16 cellular contexts compared by ENCODE assay signal in genomic region chr5:94620257-94620656, GRCh38. TPM values are rescaled to one million over a fixed set of nuclear protein-coding genes. Genes with fewer than 3 reads are reported as not detected.
A peak's percentile ranks its signal among the peaks of the same experiment; 100 is the strongest.
DNase-seq lines count a peak whose midpoint lies in the region; ATAC-seq and TF ChIP-seq lines count a peak whose summit lies in the region.
"Had no signal": no experiment of that assay in that cellular context is flagged by ENCODE, and none has a peak within 500 bp of the region (broad histone marks: within the 10 kb centered on the region; RNA-seq: fewer than 3 reads in every experiment).

No MANE protein-coding gene starts in this region.

- no peak for TF ChIP-seq POLR2A in IMR-90 (IDR thresholded peaks at IDR 0.05; ENCODE audit: low read depth, low read length)

- H3K9me3 ChIP-seq in IMR-90 (ENCODE audit: control insufficient read depth, insufficient read depth, low read length): no peaks in the 10 kb centered on the region
- H3K9me3 ChIP-seq: neutrophil had no signal

- no peak overlapping the region for H2AFZ ChIP-seq in IMR-90 (replicated peaks; ENCODE audit: low read length, poor library complexity)

- H2BK120ac ChIP-seq in IMR-90 (ENCODE audit: low read depth, low read length): no peak overlapping the region

- in situ Hi-C loops in IMR-90 (cut with MboI; ENCODE audit: low sequenced_read_pairs): no loop called here

- no peak for DNase-seq in activated CD4-positive, alpha-beta T cell treated with anti-CD3 and anti-CD28 coated beads, Interleukin-2, amount 10 ng/mL, durations not matched to agents 24 days and 14 days
- no peak for DNase-seq in activated CD4-positive, alpha-beta T cell treated with anti-CD3 and anti-CD28 coated beads for 48 hours
- DNase-seq in IMR-90: no peak
- no peak for DNase-seq in activated T-helper 1 cell treated with anti-CD3 and anti-CD28 coated beads, Interleukin-12 subunit alpha, Interleukin-12 subunit beta, Interleukin-2, Interleukin-4 antibody, amounts not matched to agents 30 ng/mL and 10 ng/mL and 1 ng/mL, durations not matched to agents 14 hours and 24 hours and 36 hours (ENCODE audit: low spot score)
- no peak for DNase-seq in activated CD8-positive, alpha-beta memory T cell treated with anti-CD3 and anti-CD28 coated beads, Interleukin-2, amount 50 U/mL, for 48 hours
- no peak for DNase-seq in NCI-H226
- DNase-seq: ACHN, aorta, HCEC 1CT, left ventricle myocardium superior, NCI-H2081, NCI-H774 had no signal

- POLR2A ChIA-PET in IMR-90 (lab: Charles Lee; ENCODE audit: unreplicated experiment): no interaction called here

- no peak overlapping the region for H3K9ac ChIP-seq in IMR-90 (ENCODE audit: low read depth, low read length)

- no peaks in the 10 kb centered on the region for H3K4me1 ChIP-seq in IMR-90 (ENCODE audit: control insufficient read depth, insufficient read depth, low read length)

- no peak overlapping the region for H3K4me3 ChIP-seq in IMR-90 (ENCODE audit: insufficient read depth, low read depth, low read length)

- no peak overlapping the region for H4K91ac ChIP-seq in IMR-90 (ENCODE audit: insufficient read depth, low read depth, low read length)

- no peak overlapping the region for H2BK15ac ChIP-seq in IMR-90 (ENCODE audit: low read depth, low read length)

- WGBS in IMR-90 (ENCODE audit: extremely low coverage in 2 of 2, insufficient read length in 1 of 2), 2 experiments: no CpG with 5 or more reads among the region's 5 CpGs

- BruUV-seq in IMR-90 (replicated peaks; lab: Mats Ljungman, UMichigan): no TSS peak

- H4K8ac ChIP-seq in IMR-90 (ENCODE audit: low read depth in 2 of 2, low read length in 2 of 2): no peak overlapping the region

- intact Hi-C loops in activated CD4-positive, alpha-beta T cell treated with anti-CD3 and anti-CD28 coated beads, Interleukin-2, amount 10 ng/mL, durations not matched to agents 24 days and 14 days (cut with micrococcal nuclease): no loop called here
- intact Hi-C loops in IMR-90 (cut with micrococcal nuclease): no loop called here
- intact Hi-C loops in activated T-helper 1 cell treated with anti-CD3 and anti-CD28 coated beads, Interleukin-12 subunit alpha, Interleukin-12 subunit beta, Interleukin-2, Interleukin-4 antibody, amounts not matched to agents 30 ng/mL and 10 ng/mL and 1 ng/mL, durations not matched to agents 14 hours and 24 hours and 36 hours (cut with micrococcal nuclease): no loop called here

- H3K9me3 Mint-ChIP-seq in activated CD4-positive, alpha-beta T cell treated with anti-CD3 and anti-CD28 coated beads, Interleukin-2, amount 10 ng/mL, durations not matched to agents 24 days and 14 days: no peaks in the 10 kb centered on the region
- no peaks in the 10 kb centered on the region for H3K9me3 Mint-ChIP-seq in activated T-helper 1 cell treated with anti-CD3 and anti-CD28 coated beads, Interleukin-12 subunit alpha, Interleukin-12 subunit beta, Interleukin-2, Interleukin-4 antibody, amounts not matched to agents 30 ng/mL and 10 ng/mL and 1 ng/mL, durations not matched to agents 14 hours and 24 hours and 36 hours
- H3K9me3 Mint-ChIP-seq in nephron: no peaks in the 10 kb centered on the region

- no peak overlapping the region for H3K27ac ChIP-seq in IMR-90 (ENCODE audit: insufficient read depth, low read length)
- H3K27ac ChIP-seq: neutrophil had no signal

- dilution Hi-C loops in IMR-90 (cut with HindIII; ENCODE audit: low sequenced_read_pairs, unreplicated experiment): no loop called here

- no peak overlapping the region for H3K23ac ChIP-seq in IMR-90 (ENCODE audit: low read depth, low read length)

- no peaks in the 10 kb centered on the region for H3K27me3 ChIP-seq in IMR-90 (ENCODE audit: control insufficient read depth, insufficient read depth, low read length)
- H3K27me3 ChIP-seq: neutrophil had no signal

- H3K14ac ChIP-seq in IMR-90 (replicated peaks; ENCODE audit: low read depth, low read length): no peak overlapping the region

- H3K27ac Mint-ChIP-seq in activated CD4-positive, alpha-beta T cell treated with anti-CD3 and anti-CD28 coated beads, Interleukin-2, amount 10 ng/mL, durations not matched to agents 24 days and 14 days: no peak overlapping the region
- no peak overlapping the region for H3K27ac Mint-ChIP-seq in activated T-helper 1 cell treated with anti-CD3 and anti-CD28 coated beads, Interleukin-12 subunit alpha, Interleukin-12 subunit beta, Interleukin-2, Interleukin-4 antibody, amounts not matched to agents 30 ng/mL and 10 ng/mL and 1 ng/mL, durations not matched to agents 14 hours and 24 hours and 36 hours
- H3K27ac Mint-ChIP-seq in nephron: no peak overlapping the region

- H4K20me1 ChIP-seq in IMR-90 (ENCODE audit: insufficient read depth, low read length): no peaks in the 10 kb centered on the region

- H2BK5ac ChIP-seq in IMR-90 (ENCODE audit: low read depth, low read length, poor library complexity, severe bottlenecking): no peak overlapping the region

- no peak for TF ChIP-seq RAD21 in IMR-90 (IDR thresholded peaks at IDR 0.05; ENCODE audit: low read length)

- ATAC-seq in IMR-90 (ENCODE audit: low read depth) (no peak), HG03457 (IDR thresholded peaks at IDR 0.05; ENCODE audit: unreplicated experiment) (no peak)
- ATAC-seq: left ventricle myocardium superior, Right ventricle myocardium inferior had no signal

- no peak overlapping the region for H4K5ac ChIP-seq in IMR-90 (ENCODE audit: low read depth, low read length)

- H3K56ac ChIP-seq in IMR-90 (ENCODE audit: extremely low read depth, insufficient read depth, low read length): no peak overlapping the region

- no peak for TF ChIP-seq CTCF in IMR-90 (conservative IDR thresholded peaks at IDR 0.05; ENCODE audit: low read depth, low read length)
- TF ChIP-seq CTCF in nephron (IDR thresholded peaks at IDR 0.05; ENCODE audit: unreplicated experiment in 3 of 3): no peak

- no peaks in the 10 kb centered on the region for H3K36me3 ChIP-seq in IMR-90 (ENCODE audit: control insufficient read depth, insufficient read depth, low read length)
- H3K36me3 ChIP-seq: neutrophil had no signal

- peaks cover 32% of the 10 kb centered on the region for H3K4me1 Mint-ChIP-seq in activated CD4-positive, alpha-beta T cell treated with anti-CD3 and anti-CD28 coated beads, Interleukin-2, amount 10 ng/mL, durations not matched to agents 24 days and 14 days
- peaks cover 54% of the 10 kb centered on the region for H3K4me1 Mint-ChIP-seq in activated T-helper 1 cell treated with anti-CD3 and anti-CD28 coated beads, Interleukin-12 subunit alpha, Interleukin-12 subunit beta, Interleukin-2, Interleukin-4 antibody, amounts not matched to agents 30 ng/mL and 10 ng/mL and 1 ng/mL, durations not matched to agents 14 hours and 24 hours and 36 hours (ENCODE audit: low read depth)
- H3K4me1 Mint-ChIP-seq in nephron: peaks cover 38% of the 10 kb centered on the region

- H3K4me3 Mint-ChIP-seq in activated CD4-positive, alpha-beta T cell treated with anti-CD3 and anti-CD28 coated beads, Interleukin-2, amount 10 ng/mL, durations not matched to agents 24 days and 14 days: peak overlapping the region; percentile 95
- peak overlapping the region; percentile 89 for H3K4me3 Mint-ChIP-seq in activated T-helper 1 cell treated with anti-CD3 and anti-CD28 coated beads, Interleukin-12 subunit alpha, Interleukin-12 subunit beta, Interleukin-2, Interleukin-4 antibody, amounts not matched to agents 30 ng/mL and 10 ng/mL and 1 ng/mL, durations not matched to agents 14 hours and 24 hours and 36 hours
- H3K4me3 Mint-ChIP-seq in nephron: peak overlapping the region; percentile 89 to 98 (median 96)

- no peak overlapping the region for H3K4ac ChIP-seq in IMR-90 (ENCODE audit: low read depth, low read length)

- no peak overlapping the region for H2AK5ac ChIP-seq in IMR-90 (ENCODE audit: low read depth, low read length)

- no peak overlapping the region for H2AK9ac ChIP-seq in IMR-90 (replicated peaks; ENCODE audit: low read depth, low read length, poor library complexity)

- H3K79me1 ChIP-seq in IMR-90 (ENCODE audit: low read depth in 1 of 2, low read length in 2 of 2): peaks cover 0 to 25% of the 10 kb centered on the region in 2 experiments; a peak in 3 of 4 replicates

- H3K4me2 ChIP-seq in IMR-90 (ENCODE audit: low read depth, low read length): no peak overlapping the region

- CTCF ChIA-PET in IMR-90 (lab: Yijun Ruan, JAX): no interaction called here

- no peak overlapping the region for H2BK20ac ChIP-seq in IMR-90 (ENCODE audit: low read depth, low read length)

- no peaks in the 10 kb centered on the region for H3K9me1 ChIP-seq in IMR-90 (ENCODE audit: insufficient read depth, low read length)

- H3K18ac ChIP-seq in IMR-90 (ENCODE audit: low read depth, low read length): no peak overlapping the region

- no peaks in the 10 kb centered on the region for H3K27me3 Mint-ChIP-seq in activated CD4-positive, alpha-beta T cell treated with anti-CD3 and anti-CD28 coated beads, Interleukin-2, amount 10 ng/mL, durations not matched to agents 24 days and 14 days
- no peaks in the 10 kb centered on the region for H3K27me3 Mint-ChIP-seq in activated T-helper 1 cell treated with anti-CD3 and anti-CD28 coated beads, Interleukin-12 subunit alpha, Interleukin-12 subunit beta, Interleukin-2, Interleukin-4 antibody, amounts not matched to agents 30 ng/mL and 10 ng/mL and 1 ng/mL, durations not matched to agents 14 hours and 24 hours and 36 hours (ENCODE audit: insufficient read depth)
- no peaks in the 10 kb centered on the region for H3K27me3 Mint-ChIP-seq in nephron (ENCODE audit: low read depth)

- no peaks in the 10 kb centered on the region for H3K36me3 Mint-ChIP-seq in activated CD4-positive, alpha-beta T cell treated with anti-CD3 and anti-CD28 coated beads, Interleukin-2, amount 10 ng/mL, durations not matched to agents 24 days and 14 days (ENCODE audit: low read depth)
- H3K36me3 Mint-ChIP-seq in activated T-helper 1 cell treated with anti-CD3 and anti-CD28 coated beads, Interleukin-12 subunit alpha, Interleukin-12 subunit beta, Interleukin-2, Interleukin-4 antibody, amounts not matched to agents 30 ng/mL and 10 ng/mL and 1 ng/mL, durations not matched to agents 14 hours and 24 hours and 36 hours (ENCODE audit: low read depth): peaks cover 1% of the 10 kb centered on the region
- no peaks in the 10 kb centered on the region for H3K36me3 Mint-ChIP-seq in nephron (ENCODE audit: low read depth)

RNA-seq across cellular contexts. Expression of gene SLF1, which starts 1.8 kb away (rescaled TPM):
- 11.5 and 13.7 TPM in 2 replicates for total RNA-seq in activated CD4-positive, alpha-beta T cell treated with anti-CD3 and anti-CD28 coated beads, Interleukin-2, amount 10 ng/mL, durations not matched to agents 24 days and 14 days
- total RNA-seq in IMR-90 (2012; rRNA removed): 3.4 and 7.5 TPM in 2 replicates
- 1.7 and 1.9 TPM in 2 replicates for polyA plus RNA-seq in IMR-90 (2012; rRNA removed)
- 0.20 and 0.31 TPM in 2 replicates for polyA plus RNA-seq in IMR-90 (2012; cell fraction: cytosol; rRNA removed)
- 0.35 and 3.0 TPM in 2 replicates for polyA plus RNA-seq in IMR-90 (2012; cell fraction: nucleus; rRNA removed; ENCODE audit: low replicate concordance)
- 15.4 and 17.9 TPM in 2 replicates for total RNA-seq in activated T-helper 1 cell treated with anti-CD3 and anti-CD28 coated beads, Interleukin-12 subunit alpha, Interleukin-12 subunit beta, Interleukin-2, Interleukin-4 antibody, amounts not matched to agents 30 ng/mL and 10 ng/mL and 1 ng/mL, durations not matched to agents 14 hours and 24 hours and 36 hours

RNA-seq across cellular contexts. Expression of gene KIAA0825, which starts 1.9 kb away (rescaled TPM):
- 0.28 and 0.54 TPM in 2 replicates for total RNA-seq in activated CD4-positive, alpha-beta T cell treated with anti-CD3 and anti-CD28 coated beads, Interleukin-2, amount 10 ng/mL, durations not matched to agents 24 days and 14 days
- 1.8 and 3.9 TPM in 2 replicates for total RNA-seq in IMR-90 (2012; rRNA removed)
- 0.20 and 0.46 TPM in 2 replicates for polyA plus RNA-seq in IMR-90 (2012; rRNA removed)
- polyA plus RNA-seq in IMR-90 (2012; cell fraction: cytosol; rRNA removed): 0.03 TPM in 2 replicates
- polyA plus RNA-seq in IMR-90 (2012; cell fraction: nucleus; rRNA removed; ENCODE audit: low replicate concordance): 0.02 and 0.36 TPM in 2 replicates
- 0.36 and 0.47 TPM in 2 replicates for total RNA-seq in activated T-helper 1 cell treated with anti-CD3 and anti-CD28 coated beads, Interleukin-12 subunit alpha, Interleukin-12 subunit beta, Interleukin-2, Interleukin-4 antibody, amounts not matched to agents 30 ng/mL and 10 ng/mL and 1 ng/mL, durations not matched to agents 14 hours and 24 hours and 36 hours
